ENCODE assay signal across 11 cellular contexts in genomic region chr11:61577383-61578118, GRCh38. TPM values are rescaled to one million over a fixed set of nuclear protein-coding genes. Genes with fewer than 3 reads are reported as not detected.
A peak's percentile ranks its signal among the peaks of the same experiment; 100 is the strongest.
DNase-seq lines count a peak whose midpoint lies in the region; ATAC-seq and TF ChIP-seq lines count a peak whose summit lies in the region.
"Had no signal": no experiment of that assay in that cellular context is flagged by ENCODE, and none has a peak within 500 bp of the region (broad histone marks: within the 10 kb centered on the region; RNA-seq: fewer than 3 reads in every experiment).

No MANE protein-coding gene starts in this region.

- TF ChIP-seq POLR2A in right lobe of liver (IDR thresholded peaks at IDR 0.05) = no peak

- ATAC-seq in right lobe of liver = peak in 3 of 4 donors; percentile 5 to 9 (median 8)
- ATAC-seq in HG02884 (IDR thresholded peaks at IDR 0.05; ENCODE audit: unreplicated experiment) = no peak
- ATAC-seq: activated CD8-positive, alpha-beta memory T cell treated with anti-CD3 and anti-CD28 coated beads, Interleukin-2, amount 10 ng/mL, durations not matched to agents 7 days and 5 days; foreskin keratinocyte had no signal

- no peaks in the 10 kb centered on the region for H3K9me3 ChIP-seq in endocrine pancreas (ENCODE audit: control insufficient read depth, low read length)
- H3K9me3 ChIP-seq in right lobe of liver = no peaks in the 10 kb centered on the region

- TF ChIP-seq EP300 in Ishikawa (IDR thresholded peaks at IDR 0.05; ENCODE audit: borderline replicate concordance) = no peak

- H3K36me3 ChIP-seq in endocrine pancreas (ENCODE audit: control insufficient read depth, insufficient read depth, low read length) (no peaks in the 10 kb centered on the region), right lobe of liver (no peaks in the 10 kb centered on the region)

- H3K9ac ChIP-seq in endocrine pancreas (ENCODE audit: control insufficient read depth, insufficient read depth, low read length) = peak overlapping the region; percentile 74

- H3K27me3 ChIP-seq in endocrine pancreas (ENCODE audit: control insufficient read depth, insufficient read depth, low read length) = no peaks in the 10 kb centered on the region
- no peaks in the 10 kb centered on the region for H3K27me3 ChIP-seq in right lobe of liver

- intact Hi-C loops in right lobe of liver (cut with DNase I) = loop anchor here (5.0 to 10.0 kb wide), 2 partner anchors 53 to 90 kb away; no protein-coding TSS in a partner anchor

- DNase-seq in right lobe of liver = peak in 1 of 3 donors; percentile 58
- DNase-seq in nucleus accumbens (lab: John Stamatoyannopoulos, UW) = no peak
- DNase-seq in NCI-H1694 (lab: John Stamatoyannopoulos, UW) = no peak
- DNase-seq in SIG-M5 (lab: John Stamatoyannopoulos, UW) = no peak
- DNase-seq: activated CD8-positive, alpha-beta memory T cell treated with anti-CD3 and anti-CD28 coated beads, Interleukin-2, amount 10 ng/mL, durations not matched to agents 7 days and 5 days; amygdala; foreskin keratinocyte had no signal

- H3K4me1 ChIP-seq in endocrine pancreas (ENCODE audit: control insufficient read depth, insufficient read depth, low read length) (no peaks in the 10 kb centered on the region), right lobe of liver (peaks cover 0 to 8% (median 1%) of the 10 kb centered on the region in 4 donors)
- H3K4me1 ChIP-seq: foreskin keratinocyte had no signal

- no peak overlapping the region for H3K4me3 ChIP-seq in endocrine pancreas (ENCODE audit: control insufficient read depth, insufficient read depth, low read length)
- no peak overlapping the region for H3K4me3 ChIP-seq in right lobe of liver

- peak; percentile 63 for TF ChIP-seq CTCF in C4-2B (conservative IDR thresholded peaks at IDR 0.05)
- TF ChIP-seq CTCF in right lobe of liver (IDR thresholded peaks at IDR 0.05) = peak; percentile 15 to 29 (median 26)

- peak; percentile 49 for TF ChIP-seq RAD21 in Ishikawa (IDR thresholded peaks at IDR 0.05; ENCODE audit: low read depth)

- H3K27ac ChIP-seq in C4-2B (no peak overlapping the region), right lobe of liver (no peak overlapping the region)
- H3K27ac ChIP-seq: foreskin keratinocyte had no signal

- 55% methylated on average over 6 of the region's 7 CpGs for WGBS in right lobe of liver (ENCODE audit: insufficient coverage, low coverage, low lambda C conversion rate, missing lambda C conversion rate)

TF ChIP-seq in Ishikawa, 13 proteins besides CTCF, POLR2A, EP300 and RAD21:
- TF ChIP-seq USF1 (IDR thresholded peaks at IDR 0.05) (no peak), EGR1 (IDR thresholded peaks at IDR 0.05) (no peak), CREB1 (IDR thresholded peaks at IDR 0.05; ENCODE audit: low read depth) (no peak)

RNA-seq across cellular contexts. Expression of gene SYT7, which starts 3.3 kb away (rescaled TPM):
- 10 to 100 TPM; 13.1 to 70.8 (median 31.6) TPM for total RNA-seq in right lobe of liver
- total RNA-seq: activated CD8-positive, alpha-beta memory T cell treated with anti-CD3 and anti-CD28 coated beads, Interleukin-2, amount 10 ng/mL, durations not matched to agents 7 days and 5 days had no signal
